Comparison of ENCODE assay signal across 11 cellular contexts in the genomic region with DNA sequence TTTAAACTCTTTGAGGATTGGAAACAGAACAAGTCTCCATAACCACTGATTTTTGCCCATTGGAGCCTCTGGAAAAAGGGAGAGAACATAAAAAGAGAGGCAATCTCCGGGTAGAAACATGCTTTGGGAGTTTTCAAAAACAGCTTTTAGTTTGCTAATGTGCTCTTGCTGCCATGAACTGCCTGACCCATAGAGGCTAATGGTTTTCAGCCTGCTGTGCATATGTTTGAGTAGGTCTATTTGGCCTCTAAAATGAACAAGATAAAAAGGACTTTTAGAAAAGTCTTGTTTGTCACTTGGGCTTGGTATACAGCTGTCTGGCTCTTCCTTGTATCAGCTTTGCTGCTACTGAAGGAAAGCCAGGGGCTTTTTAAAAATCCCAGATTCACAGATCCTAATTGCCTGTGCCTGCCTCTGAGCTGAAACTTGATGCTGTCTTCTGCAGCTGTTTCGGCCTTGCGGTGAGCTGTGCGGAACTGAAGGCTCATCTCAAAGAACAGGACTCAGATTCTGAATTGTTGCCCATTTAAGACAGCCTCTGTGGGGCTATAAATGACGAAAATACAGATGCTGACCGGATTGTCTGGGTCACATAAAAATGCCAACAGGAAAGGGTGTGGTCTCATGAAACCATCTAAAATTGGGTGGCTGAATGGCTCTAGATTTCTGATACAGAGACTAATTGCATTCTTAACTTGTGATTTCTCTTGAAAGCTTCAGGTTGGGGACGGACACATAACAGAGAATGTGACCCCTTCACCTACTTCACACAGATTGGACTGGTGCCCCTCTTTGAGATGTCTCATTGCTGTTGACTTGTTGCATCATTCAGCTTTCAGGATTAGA. TPM values are rescaled to one million over a fixed set of nuclear protein-coding genes. Genes with fewer than 3 reads are reported as not detected.
A peak's percentile ranks its signal among the peaks of the same experiment; 100 is the strongest.
DNase-seq lines count a peak whose midpoint lies in the region; ATAC-seq and TF ChIP-seq lines count a peak whose summit lies in the region.
"Had no signal": no experiment of that assay in that cellular context is flagged by ENCODE, and none has a peak within 500 bp of the region (broad histone marks: within the 10 kb centered on the region; RNA-seq: fewer than 3 reads in every experiment).

No MANE protein-coding gene starts in this region.

- no peaks in the 10 kb centered on the region for H3K9me3 Mint-ChIP-seq in activated B cell treated with CpG ODN at 0.5 μM for 24 hours
- H3K9me3 Mint-ChIP-seq in activated naive CD4-positive, alpha-beta T cell treated with anti-CD3 and anti-CD28 coated beads, Interleukin-2, amount 50 U/mL, for 72 hours, result no peaks in the 10 kb centered on the region

- no peaks in the 10 kb centered on the region for H3K9me3 ChIP-seq in mesodermal cell (ENCODE audit: control insufficient read depth, low read length)
- H3K9me3 ChIP-seq: prostate gland had no signal

- H3K36me3 Mint-ChIP-seq in activated B cell treated with CpG ODN at 0.5 μM for 24 hours (ENCODE audit: low read depth), result no peaks in the 10 kb centered on the region
- no peaks in the 10 kb centered on the region for H3K36me3 Mint-ChIP-seq in activated naive CD4-positive, alpha-beta T cell treated with anti-CD3 and anti-CD28 coated beads, Interleukin-2, amount 50 U/mL, for 72 hours

- in situ Hi-C loops in KBM-7 (cut with MboI; ENCODE audit: low pct_unique_long_range_greater_than_20kb, low sequenced_read_pairs), result no loop called here

- peak; percentile 91 for DNase-seq in AG10803 (ENCODE audit: low read depth)
- DNase-seq in KBM-7, result peak; percentile 64
- DNase-seq in activated B cell treated with CpG ODN at 0.5 μM for 24 hours, result no peak
- DNase-seq in NCI-H1694 treated with DMSO at 0.1 percent for 48 hours (lab: John Stamatoyannopoulos, UW), result no peak
- no peak for DNase-seq in retina
- DNase-seq in activated naive CD4-positive, alpha-beta T cell treated with anti-CD3 and anti-CD28 coated beads, Interleukin-2, amount 50 U/mL, for 72 hours (ENCODE audit: low spot score in 2 of 2), result no peak
- DNase-seq: activated effector memory CD4-positive, alpha-beta T cell treated with Interleukin-2 at 50 U/mL for 16 hours; NCI-H526 treated with DMSO at 0.1 percent for 48 hours had no signal

- no peak overlapping the region for H3K4me3 ChIP-seq in AG10803 (ENCODE audit: low read length)
- no peak overlapping the region for H3K4me3 ChIP-seq in mesodermal cell (ENCODE audit: extremely low read depth, insufficient read depth, low read length, poor library complexity, severe bottlenecking)
- H3K4me3 ChIP-seq: prostate gland had no signal

- TF ChIP-seq CTCF in AG10803 (conservative IDR thresholded peaks at IDR 0.05; ENCODE audit: low read length) (no peak), activated B cell treated with CpG ODN at 0.5 μM for 24 hours (IDR thresholded peaks at IDR 0.05) (no peak)

- H3K4me1 ChIP-seq in mesodermal cell (ENCODE audit: control insufficient read depth, insufficient read depth, low read length, poor library complexity, severe bottlenecking), result peaks cover 5% of the 10 kb centered on the region
- H3K4me1 ChIP-seq: prostate gland had no signal

- H3K36me3 ChIP-seq in mesodermal cell (ENCODE audit: control insufficient read depth, insufficient read depth, low read length), result no peaks in the 10 kb centered on the region
- H3K36me3 ChIP-seq: prostate gland had no signal

- POLR2A ChIA-PET in activated B cell treated with CpG ODN at 0.5 μM for 24 hours (lab: Charles Lee), result no interaction called here

- H3K27ac Mint-ChIP-seq in activated B cell treated with CpG ODN at 0.5 μM for 24 hours, result no peak overlapping the region
- H3K27ac Mint-ChIP-seq in activated naive CD4-positive, alpha-beta T cell treated with anti-CD3 and anti-CD28 coated beads, Interleukin-2, amount 50 U/mL, for 72 hours, result no peak overlapping the region

- no peak overlapping the region for H3K4me3 Mint-ChIP-seq in activated B cell treated with CpG ODN at 0.5 μM for 24 hours

- intact Hi-C loops in activated B cell treated with CpG ODN at 0.5 μM for 24 hours (cut with micrococcal nuclease), result no loop called here

- 26 to 58% methylated on average over 3 to 5 of the region's 7 CpGs for WGBS in mesodermal cell (ENCODE audit: insufficient coverage in 2 of 2), 2 experiments

- ATAC-seq in activated B cell treated with CpG ODN at 0.5 μM for 24 hours (ENCODE audit: low read depth) (peak; percentile 49), GM18502 (IDR thresholded peaks at IDR 0.05; ENCODE audit: poor library complexity, unreplicated experiment) (no peak)
- ATAC-seq in activated naive CD4-positive, alpha-beta T cell treated with anti-CD3 and anti-CD28 coated beads, Interleukin-2, amount 50 U/mL, for 72 hours, result no peak

- H3K27ac ChIP-seq in mesodermal cell (ENCODE audit: low read depth, low read length, severe bottlenecking), result peak overlapping the region; percentile 36
- H3K27ac ChIP-seq: prostate gland had no signal

- H3K27me3 Mint-ChIP-seq in activated B cell treated with CpG ODN at 0.5 μM for 24 hours, result no peaks in the 10 kb centered on the region

- CTCF ChIA-PET in activated B cell treated with CpG ODN at 0.5 μM for 24 hours (lab: Charles Lee), result interaction anchor here (0.9 kb wide), 1 partner anchor 22 kb away, joined by 3 read pairs; no protein-coding TSS in a partner anchor

- peaks cover 10% of the 10 kb centered on the region for H3K4me1 Mint-ChIP-seq in activated B cell treated with CpG ODN at 0.5 μM for 24 hours

RNA-seq across cellular contexts. Expression of a gene that starts 18.4 kb away (rescaled TPM):
- total RNA-seq in activated B cell treated with CpG ODN at 0.5 μM for 24 hours, result 15.4 and 19.2 TPM in 2 replicates
- 4.8 TPM for polyA plus RNA-seq in mesodermal cell (2013, experiment 1 of 2)
- polyA plus RNA-seq in mesodermal cell (2013, experiment 2 of 2), result 4.9 TPM
- 10 to 100 TPM in 1 of 2 donors, 1 to 10 TPM in 1; 5.8 to 10.6 TPM for total RNA-seq in activated naive CD4-positive, alpha-beta T cell treated with anti-CD3 and anti-CD28 coated beads, Interleukin-2, amount 50 U/mL, for 72 hours

RNA-seq across cellular contexts. Expression of a gene that starts 59.6 kb away (rescaled TPM):
- total RNA-seq in activated B cell treated with CpG ODN at 0.5 μM for 24 hours, result 97.2 and 108 TPM in 2 replicates
- polyA plus RNA-seq in mesodermal cell (2013, experiment 1 of 2), result 34.7 TPM
- polyA plus RNA-seq in mesodermal cell (2013, experiment 2 of 2), result 34.6 TPM
- 10 to 100 TPM; 75.5 to 83.9 TPM for total RNA-seq in activated naive CD4-positive, alpha-beta T cell treated with anti-CD3 and anti-CD28 coated beads, Interleukin-2, amount 50 U/mL, for 72 hours

Comparison
In these comparisons a context has a peak if more than half of its experiments do, and no peak if none do; other contexts are left out.
1. DNase-seq: peak in AG10803 (single experiment) and KBM-7 (single experiment); none in activated B cell treated with CpG ODN at 0.5 μM for 24 hours (single experiment), NCI-H1694 treated with DMSO at 0.1 percent for 48 hours (single experiment), retina (single experiment) and activated naive CD4-positive, alpha-beta T cell treated with anti-CD3 and anti-CD28 coated beads, Interleukin-2, amount 50 U/mL, for 72 hours (0 of 2).